Comparison of ENCODE assay signal across 8 cellular contexts in genomic region chr19:53196777-53197396, GRCh38. TPM values are rescaled to one million over a fixed set of nuclear protein-coding genes. Genes with fewer than 3 reads are reported as not detected.
DNase-seq lines count a peak whose midpoint lies in the region; ATAC-seq, FAIRE-seq and TF ChIP-seq lines count a peak whose summit lies in the region.

No MANE protein-coding gene starts in this region.

- peak overlapping the region; percentile 97 for H3K4me2 ChIP-seq in GM23338
- H3K4me2 ChIP-seq in endothelial cell of umbilical vein (ENCODE audit: insufficient read depth, low read length): peak overlapping the region; percentile 66

- peaks cover 16% of the 10 kb centered on the region for H3K36me3 Mint-ChIP-seq in GM23338 (ENCODE audit: low read depth)

- TSS peak; percentile 69 for BruUV-seq in endothelial cell of umbilical vein (replicated peaks; lab: Mats Ljungman, UMichigan)

- CTCF ChIA-PET in endothelial cell of umbilical vein (lab: Charles Lee): interaction anchor here (1.0 kb wide), 1 partner anchor 228 kb away, joined by 3 read pairs; no protein-coding TSS in a partner anchor

- H3K9me3 Mint-ChIP-seq in GM23338: peaks cover 42% of the 10 kb centered on the region

- peak; percentile 83 for TF ChIP-seq POLR2A in endothelial cell of umbilical vein (IDR thresholded peaks at IDR 0.05; ENCODE audit: low read depth, low read length)

- peaks cover 2% of the 10 kb centered on the region for H3K9me3 ChIP-seq in endothelial cell of umbilical vein (replicated peaks; ENCODE audit: control insufficient read depth, insufficient read depth, low read length)

- H3K4me1 ChIP-seq in GM23338 (ENCODE audit: insufficient read depth) (peaks cover 9% of the 10 kb centered on the region; the same call in 1 of the 2 replicates), endothelial cell of umbilical vein (ENCODE audit: control insufficient read depth, extremely low read depth, insufficient read depth, low read length) (peaks cover 2% of the 10 kb centered on the region)

- peak overlapping the region; percentile 96 for H3K4me3 ChIP-seq in GM23338
- H3K4me3 ChIP-seq in endothelial cell of umbilical vein (replicated peaks in 1 of 3; ENCODE audit: insufficient read depth in 1 of 3, low read depth in 1 of 3, low read length in 3 of 3): peak overlapping the region; percentile 63 to 99 (median 99)

- H3K9me2 ChIP-seq in GM23338 (ENCODE audit: insufficient read depth): no peaks in the 10 kb centered on the region

- DNase-seq in AML-193 (lab: John Stamatoyannopoulos, UW) (peak; percentile 83 to 86), GM23338 (ENCODE audit: low spot score) (peak; percentile 97), NCI-H69 (lab: John Stamatoyannopoulos, UW) (peak; percentile 98), endothelial cell of umbilical vein (ENCODE audit: low read depth, low spot score) (peak; percentile 90), mesenteric fat pad (ENCODE audit: low spot score) (peak; percentile 99)
- peak; percentile 96 for DNase-seq in activated CD8-positive, alpha-beta memory T cell treated with anti-CD3 and anti-CD28 coated beads, Interleukin-2, amount 50 U/mL, for 4 hours
- DNase-seq in stimulated activated CD4-positive, alpha-beta T cell treated with anti-CD3 and anti-CD28 coated beads, TNF-alpha, amount 100 ng/mL, for 48 hours (ENCODE audit: low read depth in 3 of 3): peak; percentile 93 to 99 (median 95)

- intact Hi-C loops in endothelial cell of umbilical vein (cut with micrococcal nuclease): loop anchor here (1.0 to 10.0 kb wide), 11 partner anchors 55 to 838 kb away; partner anchors contain the start of genes ZNF160, ZNF528, ZNF677 and ZNF761

- no peak for TF ChIP-seq CTCF in GM23338 (conservative IDR thresholded peaks at IDR 0.05; ENCODE audit: low read depth in 2 of 2)
- TF ChIP-seq CTCF in endothelial cell of umbilical vein (IDR thresholded peaks at IDR 0.05; ENCODE audit: extremely low read depth in 1 of 2, insufficient read depth in 1 of 2, low read depth in 1 of 2, low read length in 2 of 2): no peak

- dilution Hi-C loops in endothelial cell of umbilical vein (cut with MboI; ENCODE audit: extremely low pct_ligation_motif_present, low sequenced_read_pairs): no loop called here

- POLR2A ChIA-PET in endothelial cell of umbilical vein (lab: Charles Lee): interaction anchor here (0.7 kb wide), 1 partner anchor 16 kb away, joined by 3 read pairs; no protein-coding TSS in a partner anchor

- H3K36me3 ChIP-seq in GM23338 (ENCODE audit: insufficient read depth): no peaks in the 10 kb centered on the region
- H3K36me3 ChIP-seq in endothelial cell of umbilical vein (ENCODE audit: control insufficient read depth in 2 of 2, extremely low read depth in 1 of 2, insufficient read depth in 2 of 2, low read length in 2 of 2): no peaks in the 10 kb centered on the region

- H2AFZ ChIP-seq in GM23338: peak overlapping the region; percentile 100
- peak overlapping the region; percentile 99 for H2AFZ ChIP-seq in endothelial cell of umbilical vein (ENCODE audit: low read depth, low read length)

- H3K4me3 Mint-ChIP-seq in GM23338: peak overlapping the region; percentile 90

- H3K79me2 ChIP-seq in GM23338 (replicated peaks; ENCODE audit: insufficient read depth) (no peaks in the 10 kb centered on the region), endothelial cell of umbilical vein (ENCODE audit: control insufficient read depth, insufficient read depth, low read length) (no peaks in the 10 kb centered on the region)

- H3F3A ChIP-seq in GM23338 (replicated peaks; ENCODE audit: low read depth): no peaks in the 10 kb centered on the region

- H3K27me3 ChIP-seq in GM23338 (ENCODE audit: insufficient read depth) (peaks cover 12% of the 10 kb centered on the region; the same call in 1 of the 2 replicates), endothelial cell of umbilical vein (ENCODE audit: control insufficient read depth in 2 of 2, insufficient read depth in 2 of 2, low read length in 2 of 2) (no peaks in the 10 kb centered on the region)

- ATAC-seq in GM23338 (peak; percentile 54), GM18873 (IDR thresholded peaks at IDR 0.05; ENCODE audit: low FRiP score, unreplicated experiment) (no peak)

- H3K27ac ChIP-seq in GM23338 (ENCODE audit: low read depth) (peak overlapping the region; percentile 88; the same call in 1 of the 2 replicates), endothelial cell of umbilical vein (ENCODE audit: insufficient read depth, low read depth, low read length) (peak overlapping the region; percentile 57)

- H3K27ac Mint-ChIP-seq in GM23338: peak overlapping the region; percentile 78; the same call in 1 of the 2 replicates

- peaks cover 23% of the 10 kb centered on the region for H3K4me1 Mint-ChIP-seq in GM23338

- peaks cover 30% of the 10 kb centered on the region for H3K27me3 Mint-ChIP-seq in GM23338 (ENCODE audit: insufficient read depth, low read depth, poor library complexity)

- no peaks in the 10 kb centered on the region; the same call in 1 of the 2 replicates for H4K20me1 ChIP-seq in GM23338 (replicated peaks; ENCODE audit: insufficient read depth)
- H4K20me1 ChIP-seq in endothelial cell of umbilical vein (replicated peaks; ENCODE audit: control insufficient read depth, extremely low read depth, insufficient read depth, low read length): no peaks in the 10 kb centered on the region

- no peaks in the 10 kb centered on the region for H3K9me1 ChIP-seq in endothelial cell of umbilical vein (replicated peaks; ENCODE audit: control insufficient read depth, extremely low read depth, insufficient read depth, low read length)

- peak overlapping the region; percentile 96 for H3K9ac ChIP-seq in endothelial cell of umbilical vein (replicated peaks; ENCODE audit: extremely low read depth, insufficient read depth, low read length)

- FAIRE-seq in endothelial cell of umbilical vein (lab: Jason Lieb, UNC): peak; percentile 92

TF ChIP-seq in GM23338, 12 proteins besides CTCF, POLR2A, EP300 and RAD21:
- TF ChIP-seq POLR2AphosphoS5 (IDR thresholded peaks at IDR 0.05; ENCODE audit: low read depth) (peak; percentile 76), ETS1 (IDR thresholded peaks at IDR 0.05) (no peak)
TF ChIP-seq in GM23338: peak in this region for 1.

TF ChIP-seq in endothelial cell of umbilical vein, 7 proteins besides CTCF, POLR2A, EP300 and RAD21:
- TF ChIP-seq EZH2 (IDR thresholded peaks at IDR 0.05; ENCODE audit: borderline replicate concordance, low read depth, low read length, severe bottlenecking) (no peak), GATA2 (IDR thresholded peaks at IDR 0.05; ENCODE audit: insufficient read depth, insufficient read length, low read depth, low read length) (no peak), MYC (IDR thresholded peaks at IDR 0.05; ENCODE audit: low read depth, low read length) (no peak), FOS (IDR thresholded peaks at IDR 0.05; ENCODE audit: borderline replicate concordance, insufficient read depth, low read length) (no peak), POLR2AphosphoS5 (IDR thresholded peaks at IDR 0.05; ENCODE audit: insufficient read depth, low read depth, low read length) (peak; percentile 55)

RNA-seq across cellular contexts. Expression of gene ZNF665, which starts 3.7 kb away (rescaled TPM):
- total RNA-seq in GM23338 (2014; rRNA removed; shearing (Covaris generic)): 3.5 and 5.4 TPM in 2 replicates
- polyA plus RNA-seq in GM23338 (2016; fragmentation: Nextera tagmentation; extraction: Ambion mirVana) (1.9 and 3.1 TPM in 2 replicates), endothelial cell of umbilical vein (1.3 and 2.7 TPM in 2 replicates)
- total RNA-seq in endothelial cell of umbilical vein (1.8 and 2.1 TPM in 2 replicates), mesenteric fat pad (2.5 TPM)
- polyA plus RNA-seq in endothelial cell of umbilical vein (2011; cell fraction: cytosol; rRNA removed): 2.4 and 3.1 TPM in 2 replicates
- polyA plus RNA-seq in endothelial cell of umbilical vein (2011; cell fraction: nucleus; rRNA removed): 2.0 and 3.8 TPM in 2 replicates
- polyA plus RNA-seq in endothelial cell of umbilical vein (2012): 1.6 and 2.2 TPM in 2 replicates
- 0.78 and 2.6 TPM in 2 replicates for polyA minus RNA-seq in endothelial cell of umbilical vein
- not detected for polyA minus RNA-seq in endothelial cell of umbilical vein (2011; cell fraction: cytosol; rRNA and poly(A)+ RNA removed)
- polyA minus RNA-seq in endothelial cell of umbilical vein (2011; cell fraction: nucleus; rRNA and poly(A)+ RNA removed): 1.4 and 3.9 TPM in 2 replicates

RNA-seq across cellular contexts. Expression of gene ZNF347, which starts 38.0 kb away (rescaled TPM):
- total RNA-seq in GM23338 (2014; rRNA removed; shearing (Covaris generic)): 10.8 and 11.9 TPM in 2 replicates
- polyA plus RNA-seq in GM23338 (2016; fragmentation: Nextera tagmentation; extraction: Ambion mirVana): 3.4 and 4.6 TPM in 2 replicates
- total RNA-seq in endothelial cell of umbilical vein: 6.3 and 6.6 TPM in 2 replicates
- 0.94 and 1.5 TPM in 2 replicates for polyA plus RNA-seq in endothelial cell of umbilical vein
- 1.9 and 2.1 TPM in 2 replicates for polyA plus RNA-seq in endothelial cell of umbilical vein (2011; cell fraction: cytosol; rRNA removed)
- 3.3 and 4.3 TPM in 2 replicates for polyA plus RNA-seq in endothelial cell of umbilical vein (2011; cell fraction: nucleus; rRNA removed)
- polyA plus RNA-seq in endothelial cell of umbilical vein (2012): 1.9 and 2.5 TPM in 2 replicates
- polyA minus RNA-seq in endothelial cell of umbilical vein: 4.8 and 5.5 TPM in 2 replicates
- not detected for polyA minus RNA-seq in endothelial cell of umbilical vein (2011; cell fraction: cytosol; rRNA and poly(A)+ RNA removed)
- 4.0 and 8.1 TPM in 2 replicates for polyA minus RNA-seq in endothelial cell of umbilical vein (2011; cell fraction: nucleus; rRNA and poly(A)+ RNA removed)
- 9.7 TPM for total RNA-seq in mesenteric fat pad

RNA-seq across cellular contexts. Expression of gene ZNF677, which starts 57.8 kb away (rescaled TPM):
- 57.2 and 60.5 TPM in 2 replicates for total RNA-seq in GM23338 (2014; rRNA removed; shearing (Covaris generic))
- polyA plus RNA-seq in GM23338 (2016; fragmentation: Nextera tagmentation; extraction: Ambion mirVana) (68.1 and 74.8 TPM in 2 replicates), endothelial cell of umbilical vein (10.0 and 13.4 TPM in 2 replicates)
- total RNA-seq in endothelial cell of umbilical vein (15.8 and 21.0 TPM in 2 replicates), mesenteric fat pad (9.3 TPM)
- polyA plus RNA-seq in endothelial cell of umbilical vein (2011; cell fraction: cytosol; rRNA removed): 11.5 and 14.3 TPM in 2 replicates
- 14.6 and 19.2 TPM in 2 replicates for polyA plus RNA-seq in endothelial cell of umbilical vein (2011; cell fraction: nucleus; rRNA removed)
- polyA plus RNA-seq in endothelial cell of umbilical vein (2012): 12.4 and 12.8 TPM in 2 replicates
- polyA minus RNA-seq in endothelial cell of umbilical vein: 15.2 and 20.4 TPM in 2 replicates
- polyA minus RNA-seq in endothelial cell of umbilical vein (2011; cell fraction: cytosol; rRNA and poly(A)+ RNA removed): not detected
- polyA minus RNA-seq in endothelial cell of umbilical vein (2011; cell fraction: nucleus; rRNA and poly(A)+ RNA removed): 15.1 and 17.1 TPM in 2 replicates
